ENCODE assay signal across 22 cellular contexts in genomic region chr4:3471886-3472285, GRCh38. TPM values are rescaled to one million over a fixed set of nuclear protein-coding genes. Genes with fewer than 3 reads are reported as not detected.
"Had no signal": no experiment of that assay in that cellular context is flagged by ENCODE, and none has a peak within 500 bp of the region (broad histone marks: within the 10 kb centered on the region; RNA-seq: fewer than 3 reads in every experiment).

No MANE protein-coding gene starts in this region.

- H3K4me1 ChIP-seq: transverse colon had no signal

- H3K27me3 ChIP-seq: pancreas had no signal

- H3K27me3 Mint-ChIP-seq: central memory CD8-positive, alpha-beta T cell had no signal

- H3K27ac ChIP-seq: dorsolateral prefrontal cortex, stomach, thoracic aorta, transverse colon had no signal

- H3K36me3 ChIP-seq: stomach, thoracic aorta, transverse colon had no signal

- H3K9me3 Mint-ChIP-seq: central memory CD8-positive, alpha-beta T cell; naive B cell had no signal

- H3K9me3 ChIP-seq: heart right ventricle, pancreas, stomach, thoracic aorta, transverse colon had no signal

- H3K36me3 Mint-ChIP-seq: naive B cell had no signal

- DNase-seq: cortex of kidney; dorsolateral prefrontal cortex; effector CD8-positive, alpha-beta T cell; foreskin melanocyte; heart right ventricle; hypothalamus; mesenchymal stem cell; midbrain; naive B cell; nucleus accumbens; stimulated activated CD4-positive, alpha-beta T cell treated with anti-CD3 and anti-CD28 coated beads, Interleukin-12 subunit alpha, Interleukin-12 subunit beta, amount 100 ng/mL, for 4 hours; stimulated activated naive CD4-positive, alpha-beta T cell; stomach; substantia nigra; transverse colon had no signal

- H3K4me3 ChIP-seq: dorsolateral prefrontal cortex, heart right ventricle, lung, stomach, thoracic aorta, transverse colon had no signal

- H3K4me1 Mint-ChIP-seq: central memory CD8-positive, alpha-beta T cell; naive B cell had no signal

- H3K4me3 Mint-ChIP-seq: central memory CD8-positive, alpha-beta T cell; naive B cell had no signal

- H3K27ac Mint-ChIP-seq: naive B cell, progenitor cell of endocrine pancreas had no signal

RNA-seq across cellular contexts. Expression of gene DOK7, which starts 8.8 kb away (rescaled TPM):
- total RNA-seq: progenitor cell of endocrine pancreas, sciatic nerve had no signal

RNA-seq across cellular contexts. Expression of gene HGFAC, which starts 30.1 kb away (rescaled TPM):
- total RNA-seq: sciatic nerve, stomach, transverse colon, ureter had no signal
